In the genomic region with DNA sequence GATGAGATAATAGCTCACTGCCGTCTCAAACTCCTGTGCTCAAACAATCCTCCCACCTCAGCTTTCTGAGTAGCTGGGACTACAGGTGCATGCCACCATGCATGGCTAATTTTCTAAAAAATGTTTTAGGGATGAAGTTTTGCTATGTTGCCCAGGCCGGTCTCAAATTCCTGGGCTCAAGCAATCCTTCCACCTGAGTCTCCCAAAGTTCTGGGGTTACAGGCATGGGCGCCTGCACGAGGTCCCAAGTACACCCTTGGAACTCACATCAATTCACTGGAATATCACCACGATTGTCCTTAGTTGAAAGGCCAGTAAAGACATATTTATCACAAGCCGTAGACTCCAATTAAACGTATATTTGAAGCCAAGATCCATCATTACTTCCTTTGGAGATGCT, we compare ENCODE assay signal across 22 cellular contexts.
"Had no signal": no experiment of that assay in that cellular context is flagged by ENCODE, and none has a peak within 500 bp of the region (broad histone marks: within the 10 kb centered on the region; RNA-seq: fewer than 3 reads in every experiment).

No MANE protein-coding gene starts in this region.

- H3K9me3 ChIP-seq: colonic mucosa, esophagus squamous epithelium, gastrocnemius medialis, gastroesophageal sphincter, heart left ventricle had no signal

- H3K27ac ChIP-seq: colonic mucosa, coronary artery, dorsolateral prefrontal cortex, epithelial cell of prostate, esophagus squamous epithelium, foreskin keratinocyte, gastrocnemius medialis, gastroesophageal sphincter, heart left ventricle, heart right ventricle had no signal

- DNase-seq: colonic mucosa; cortex of kidney; dermis blood vessel endothelial cell; dorsolateral prefrontal cortex; effector CD4-positive, alpha-beta T cell; effector CD8-positive, alpha-beta T cell; effector memory CD4-positive, alpha-beta T cell; effector memory CD8-positive, alpha-beta T cell; endodermal cell; erythroblast; esophagus squamous epithelium; foreskin fibroblast; foreskin keratinocyte; foreskin melanocyte; gastrocnemius medialis; glutamatergic neuron; head of caudate nucleus; heart left ventricle; heart right ventricle had no signal

- H3K4me1 ChIP-seq: colonic mucosa, esophagus squamous epithelium, foreskin keratinocyte, gastrocnemius medialis, gastroesophageal sphincter had no signal

- H3K4me3 ChIP-seq: colonic mucosa, coronary artery, dorsolateral prefrontal cortex, esophagus squamous epithelium, gastrocnemius medialis, gastroesophageal sphincter, heart left ventricle, heart right ventricle had no signal

- H3K36me3 ChIP-seq: colonic mucosa, esophagus squamous epithelium, gastrocnemius medialis, gastroesophageal sphincter, heart left ventricle, heart right ventricle had no signal

- H3K27me3 ChIP-seq: colonic mucosa, esophagus squamous epithelium, foreskin keratinocyte, gastrocnemius medialis, heart left ventricle, heart right ventricle had no signal
